8 cellular contexts compared by ENCODE assay signal in the genomic region with DNA sequence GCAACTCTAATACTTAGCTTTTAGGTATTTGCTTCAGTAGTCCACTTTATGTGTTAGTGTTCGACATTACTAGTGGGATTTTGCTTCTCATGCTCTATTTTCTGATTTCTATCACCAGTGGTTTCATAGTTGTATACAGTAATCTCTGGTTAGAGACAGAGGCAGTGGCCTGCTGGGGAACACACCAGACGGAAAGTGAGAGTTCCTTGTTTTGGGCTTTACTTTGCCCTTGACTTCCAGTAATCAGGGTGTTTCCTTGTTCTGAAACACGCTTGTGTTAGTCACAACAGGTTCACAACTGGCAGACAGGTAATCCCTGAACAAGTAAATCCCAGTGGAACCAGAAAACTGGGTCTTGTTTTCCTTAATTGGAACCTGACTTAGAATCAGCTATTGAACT. TPM values are rescaled to one million over a fixed set of nuclear protein-coding genes. Genes with fewer than 3 reads are reported as not detected.
DNase-seq lines count a peak whose midpoint lies in the region; ATAC-seq, FAIRE-seq and TF ChIP-seq lines count a peak whose summit lies in the region.

No MANE protein-coding gene starts in this region.

- H2AFZ ChIP-seq in trophoblast cell (ENCODE audit: insufficient read depth, low read length, poor library complexity): no peak overlapping the region

- FAIRE-seq in bronchial epithelial cell (lab: Jason Lieb, UNC): no peak
- no peak for FAIRE-seq in frontal cortex (lab: Jason Lieb, UNC)

- H3K4ac ChIP-seq in trophoblast cell (ENCODE audit: low read depth, low read length): peak overlapping the region; percentile 80

- H3K27me3 ChIP-seq in bronchial epithelial cell (ENCODE audit: control insufficient read depth, insufficient read depth, low read length): no peaks in the 10 kb centered on the region
- no peaks in the 10 kb centered on the region for H3K27me3 ChIP-seq in trophoblast cell (ENCODE audit: insufficient read depth, low read length)

- H3K27ac ChIP-seq in KOPT-K1 (ENCODE audit: low read depth, low read length, poor library complexity, severe bottlenecking) (peak overlapping the region; percentile 47), trophoblast cell (ENCODE audit: low read depth, low read length) (peak overlapping the region; percentile 27)

- no peak overlapping the region for H3K4me2 ChIP-seq in trophoblast cell (ENCODE audit: low read length)

- no peak overlapping the region for H3K27ac Mint-ChIP-seq in progenitor cell of endocrine pancreas

- H4K91ac ChIP-seq in trophoblast cell (ENCODE audit: low read depth, low read length): peak overlapping the region; percentile 45

- H3K4me3 ChIP-seq in bronchial epithelial cell (ENCODE audit: low read depth, low read length) (no peak overlapping the region), trophoblast cell (ENCODE audit: low read depth, low read length) (no peak overlapping the region)

- no peaks in the 10 kb centered on the region for H3K9me3 ChIP-seq in KOPT-K1 (ENCODE audit: insufficient read depth, low read length, poor library complexity, severe bottlenecking)
- no peaks in the 10 kb centered on the region for H3K9me3 ChIP-seq in trophoblast cell (ENCODE audit: insufficient read depth, low read depth, low read length)

- no peaks in the 10 kb centered on the region for H3K9me3 Mint-ChIP-seq in progenitor cell of endocrine pancreas (ENCODE audit: low read depth)

- H2BK12ac ChIP-seq in trophoblast cell (ENCODE audit: low read length): no peak overlapping the region

- no peak overlapping the region for H3K9ac ChIP-seq in trophoblast cell (ENCODE audit: low read length)

- H3K18ac ChIP-seq in trophoblast cell (ENCODE audit: low read length): peak overlapping the region; percentile 67

- WGBS in trophoblast cell (ENCODE audit: extremely low coverage, insufficient coverage, insufficient read length): no CpG with 5 or more reads among the region's 3 CpGs

- H3K14ac ChIP-seq in trophoblast cell (ENCODE audit: low read length): peak overlapping the region; percentile 47

- no peaks in the 10 kb centered on the region for H3K36me3 ChIP-seq in KOPT-K1 (ENCODE audit: insufficient read depth, low read length)
- H3K36me3 ChIP-seq in bronchial epithelial cell (ENCODE audit: control insufficient read depth, insufficient read depth, low read length): no peaks in the 10 kb centered on the region
- H3K36me3 ChIP-seq in trophoblast cell (ENCODE audit: control insufficient read depth in 1 of 2, insufficient read depth in 2 of 2, low read length in 2 of 2): no peaks in the 10 kb centered on the region

- H3K27me3 Mint-ChIP-seq in progenitor cell of endocrine pancreas: no peaks in the 10 kb centered on the region

- TF ChIP-seq CTCF in bronchial epithelial cell (IDR thresholded peaks at IDR 0.05; ENCODE audit: insufficient read depth, low read length, severe bottlenecking) (no peak), progenitor cell of endocrine pancreas (IDR thresholded peaks at IDR 0.05; ENCODE audit: unreplicated experiment) (no peak)

- peaks cover 11% of the 10 kb centered on the region for H3K4me1 Mint-ChIP-seq in progenitor cell of endocrine pancreas (ENCODE audit: low read depth)

- H2AK5ac ChIP-seq in trophoblast cell (ENCODE audit: low read length): no peak overlapping the region

- H3K4me3 Mint-ChIP-seq in progenitor cell of endocrine pancreas (ENCODE audit: low read depth): no peak overlapping the region

- H4K8ac ChIP-seq in trophoblast cell (ENCODE audit: low read depth, low read length): peak overlapping the region; percentile 39

- H2BK120ac ChIP-seq in trophoblast cell (ENCODE audit: insufficient read depth, low read length, poor library complexity): no peak overlapping the region

- H3K4me1 ChIP-seq in trophoblast cell (ENCODE audit: control insufficient read depth in 1 of 2, insufficient read depth in 2 of 2, low read length in 2 of 2): peaks cover 14 to 20% of the 10 kb centered on the region in 2 experiments

- no peak overlapping the region for H2BK5ac ChIP-seq in trophoblast cell (ENCODE audit: low read depth, low read length, poor library complexity)

- ATAC-seq in GM18868 (IDR thresholded peaks at IDR 0.05; ENCODE audit: unreplicated experiment): peak; percentile 46

- DNase-seq in bronchial epithelial cell (ENCODE audit: low read depth): peak; percentile 85
- DNase-seq in trophoblast cell: no peak
- no peak for DNase-seq in NCI-H524 (lab: John Stamatoyannopoulos, UW)
- no peak for DNase-seq in frontal cortex (ENCODE audit: low spot score in 2 of 2)
- DNase-seq in SIG-M5 treated with dmso at 0.1 percent for 504 hours (lab: John Stamatoyannopoulos, UW; ENCODE audit: unreplicated experiment): no peak
- no peak for DNase-seq in progenitor cell of endocrine pancreas (ENCODE audit: low spot score, unreplicated experiment)

- H3K36me3 Mint-ChIP-seq in progenitor cell of endocrine pancreas (ENCODE audit: insufficient read depth): peaks cover 2% of the 10 kb centered on the region

- peak overlapping the region; percentile 46 for H4K12ac ChIP-seq in trophoblast cell (ENCODE audit: low read depth, low read length)

- H3K79me1 ChIP-seq in trophoblast cell (ENCODE audit: low read length): peaks cover 9% of the 10 kb centered on the region

- H3K79me2 ChIP-seq in trophoblast cell (ENCODE audit: control insufficient read depth, insufficient read depth, low read length, poor library complexity): peaks cover 5% of the 10 kb centered on the region

- H3K23ac ChIP-seq in trophoblast cell (ENCODE audit: low read length): no peak overlapping the region

RNA-seq across cellular contexts. Expression of a gene that starts 56.0 kb away (rescaled TPM):
- total RNA-seq in bronchial epithelial cell (6.8 and 7.0 TPM in 2 replicates), frontal cortex (29.3 TPM), progenitor cell of endocrine pancreas (68.3 and 72.3 TPM in 2 replicates)
- 63.7 and 65.0 TPM in 2 replicates for polyA plus RNA-seq in trophoblast cell (2013)
